14 cellular contexts compared by ENCODE assay signal in the genomic region with DNA sequence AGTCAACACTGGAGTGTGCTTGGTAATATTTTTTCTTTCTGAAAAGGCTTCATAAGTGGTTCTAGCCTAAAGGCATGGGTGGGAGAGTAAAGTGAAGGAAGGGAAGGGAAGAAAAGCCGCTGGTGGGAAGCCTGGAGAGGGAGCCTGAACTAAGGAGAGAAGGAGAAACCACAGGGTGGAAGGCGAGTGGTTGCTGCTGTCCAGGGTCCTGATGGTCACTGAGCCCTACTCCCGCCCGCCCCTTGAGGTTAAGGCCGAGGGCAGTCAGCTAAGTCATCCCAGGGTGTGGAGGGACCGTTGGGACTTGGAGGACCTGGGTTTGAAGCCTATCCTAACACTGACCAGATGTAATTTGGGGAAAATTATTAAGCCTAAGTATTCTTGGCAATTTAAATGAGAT.
DNase-seq lines count a peak whose midpoint lies in the region; ATAC-seq, FAIRE-seq and TF ChIP-seq lines count a peak whose summit lies in the region.
"Had no signal": no experiment of that assay in that cellular context is flagged by ENCODE, and none has a peak within 500 bp of the region (broad histone marks: within the 10 kb centered on the region; RNA-seq: fewer than 3 reads in every experiment).

No MANE protein-coding gene starts in this region.

- WGBS in GM12878 (ENCODE audit: insufficient coverage, insufficient replicate concordance, low lambda C conversion rate, missing lambda C conversion rate) = 6% methylated on average over 6 of the region's 6 CpGs

- no peak overlapping the region for H3K27ac ChIP-seq in GM12878 (ENCODE audit: control insufficient read depth, insufficient read depth)
- H3K27ac ChIP-seq: foreskin keratinocyte, PC-9 had no signal

- TF ChIP-seq CTCF in GM12878 (IDR thresholded peaks at IDR 0.05 in 2 of 3, conservative IDR thresholded peaks at IDR 0.05 in 1 of 3; ENCODE audit: control insufficient read depth in 2 of 3, extremely low read depth in 1 of 3, insufficient read depth in 1 of 3, low read depth in 3 of 3, low read length in 3 of 3) = no peak
- TF ChIP-seq CTCF in neural crest cell (conservative IDR thresholded peaks at IDR 0.05) = no peak

- TF ChIP-seq POLR2A in GM12878 (IDR thresholded peaks at IDR 0.05; ENCODE audit: low read depth, low read length) = no peak

- intact Hi-C loops in GM12878 (cut with micrococcal nuclease; ENCODE audit: unreplicated experiment) = no loop called here

- H3K4me3 ChIP-seq in GM12878 = no peak overlapping the region
- H3K4me3 ChIP-seq: PC-9 had no signal

- no peaks in the 10 kb centered on the region for H3K9me3 ChIP-seq in GM12878 (replicated peaks; ENCODE audit: control insufficient read depth, insufficient read depth, low read length)

- H3K36me3 Mint-ChIP-seq in neural crest cell (ENCODE audit: low read depth) = no peaks in the 10 kb centered on the region
- H3K36me3 Mint-ChIP-seq: naive thymus-derived CD8-positive, alpha-beta T cell had no signal

- no peak for TF ChIP-seq RAD21 in GM12878 (IDR thresholded peaks at IDR 0.05; ENCODE audit: insufficient read depth, low read depth, low read length)

- CTCF ChIA-PET in GM12878 (lab: Yijun Ruan, JAX) = interaction anchor here (1.1 kb wide), 1 partner anchor 9 kb away, joined by 4 read pairs; no protein-coding TSS in a partner anchor

- H3K4me2 ChIP-seq in GM12878 (ENCODE audit: control insufficient read depth, insufficient read depth) = no peak overlapping the region
- H3K4me2 ChIP-seq: PC-9 had no signal

- no peak overlapping the region for H2AFZ ChIP-seq in GM12878 (ENCODE audit: control insufficient read depth, low read depth, low read length)
- H2AFZ ChIP-seq: PC-9 had no signal

- DNase-seq in ELF-1 (ENCODE audit: low read depth, low spot score) = peak; percentile 77
- DNase-seq in LoVo (ENCODE audit: low spot score) = peak; percentile 15
- no peak for DNase-seq in GM12878 (ENCODE audit: low read depth, low spot score)
- peak; percentile 67 for DNase-seq in neural crest cell (ENCODE audit: low read depth, low spot score)
- no peak for DNase-seq in DMS114 treated with DMSO at 0.1 percent for 48 hours (lab: John Stamatoyannopoulos, UW; ENCODE audit: unreplicated experiment)
- no peak for DNase-seq in SHP77 treated with DMSO at 0.1 percent for 48 hours (lab: John Stamatoyannopoulos, UW)
- no peak for DNase-seq in NOMO-1 treated with DMSO at 0.1 percent for 48 hours (lab: John Stamatoyannopoulos, UW; ENCODE audit: unreplicated experiment)
- DNase-seq: foreskin keratinocyte; Karpas-422; kidney glomerular epithelial cell; naive thymus-derived CD8-positive, alpha-beta T cell; T1000 had no signal

- no peak overlapping the region for H3K27ac Mint-ChIP-seq in neural crest cell (ENCODE audit: unreplicated experiment)

- no TSS peak for BruUV-seq in GM12878 (replicated peaks; lab: Mats Ljungman, UMichigan)

- POLR2A ChIA-PET in GM12878 (lab: Charles Lee) = no interaction called here

- H3K27me3 Mint-ChIP-seq in neural crest cell (ENCODE audit: low read depth) = peaks cover 61% of the 10 kb centered on the region

- no peak for TF ChIP-seq EP300 in GM12878 (IDR thresholded peaks at IDR 0.05; ENCODE audit: borderline replicate concordance in 1 of 2, control insufficient read depth in 1 of 2, low read depth in 2 of 2, low read length in 2 of 2)

- no peaks in the 10 kb centered on the region for H3K9me3 Mint-ChIP-seq in neural crest cell

- SMC1A ChIA-PET in GM12878 (lab: Charles Lee; ENCODE audit: uncharacterized antibody, unreplicated experiment) = no interaction called here

- no peak overlapping the region for H3K4me3 Mint-ChIP-seq in neural crest cell
- H3K4me3 Mint-ChIP-seq: naive thymus-derived CD8-positive, alpha-beta T cell had no signal

- no peaks in the 10 kb centered on the region for H3K4me1 ChIP-seq in GM12878 (ENCODE audit: control insufficient read depth, insufficient read depth, low read length)
- H3K4me1 ChIP-seq: foreskin keratinocyte had no signal

- no peak overlapping the region for H3K9ac ChIP-seq in GM12878 (ENCODE audit: control insufficient read depth, insufficient read depth, low read length)

- no peaks in the 10 kb centered on the region for H3K79me2 ChIP-seq in GM12878 (ENCODE audit: control insufficient read depth, insufficient read depth, low read length)

- FAIRE-seq in GM12878 (lab: Jason Lieb, UNC) = no peak

- ATAC-seq in GM12878 (no peak), HG02973 (IDR thresholded peaks at IDR 0.05; ENCODE audit: unreplicated experiment) (no peak)
- ATAC-seq: foreskin keratinocyte; naive thymus-derived CD8-positive, alpha-beta T cell had no signal

- in situ Hi-C loops in GM12878 (cut with MboI) = no loop called here

- H3K4me1 Mint-ChIP-seq in neural crest cell = peaks cover 2% of the 10 kb centered on the region

- no peaks in the 10 kb centered on the region for H4K20me1 ChIP-seq in GM12878 (ENCODE audit: control insufficient read depth, insufficient read depth)

- H3K36me3 ChIP-seq in GM12878 (ENCODE audit: control insufficient read depth in 2 of 2, insufficient read depth in 2 of 2, low read length in 1 of 2) = no peaks in the 10 kb centered on the region

- H3K27me3 ChIP-seq in GM12878 (replicated peaks in 1 of 2; ENCODE audit: control insufficient read depth in 2 of 2, insufficient read depth in 2 of 2, low read length in 1 of 2) = no peaks in the 10 kb centered on the region
- H3K27me3 ChIP-seq: foreskin keratinocyte had no signal

- RAD21 ChIA-PET in GM12878 (lab: Charles Lee; ENCODE audit: unreplicated experiment) = no interaction called here

TF ChIP-seq in GM12878, 131 proteins besides CTCF, POLR2A, EP300 and RAD21:
- TF ChIP-seq, protein P1, sequence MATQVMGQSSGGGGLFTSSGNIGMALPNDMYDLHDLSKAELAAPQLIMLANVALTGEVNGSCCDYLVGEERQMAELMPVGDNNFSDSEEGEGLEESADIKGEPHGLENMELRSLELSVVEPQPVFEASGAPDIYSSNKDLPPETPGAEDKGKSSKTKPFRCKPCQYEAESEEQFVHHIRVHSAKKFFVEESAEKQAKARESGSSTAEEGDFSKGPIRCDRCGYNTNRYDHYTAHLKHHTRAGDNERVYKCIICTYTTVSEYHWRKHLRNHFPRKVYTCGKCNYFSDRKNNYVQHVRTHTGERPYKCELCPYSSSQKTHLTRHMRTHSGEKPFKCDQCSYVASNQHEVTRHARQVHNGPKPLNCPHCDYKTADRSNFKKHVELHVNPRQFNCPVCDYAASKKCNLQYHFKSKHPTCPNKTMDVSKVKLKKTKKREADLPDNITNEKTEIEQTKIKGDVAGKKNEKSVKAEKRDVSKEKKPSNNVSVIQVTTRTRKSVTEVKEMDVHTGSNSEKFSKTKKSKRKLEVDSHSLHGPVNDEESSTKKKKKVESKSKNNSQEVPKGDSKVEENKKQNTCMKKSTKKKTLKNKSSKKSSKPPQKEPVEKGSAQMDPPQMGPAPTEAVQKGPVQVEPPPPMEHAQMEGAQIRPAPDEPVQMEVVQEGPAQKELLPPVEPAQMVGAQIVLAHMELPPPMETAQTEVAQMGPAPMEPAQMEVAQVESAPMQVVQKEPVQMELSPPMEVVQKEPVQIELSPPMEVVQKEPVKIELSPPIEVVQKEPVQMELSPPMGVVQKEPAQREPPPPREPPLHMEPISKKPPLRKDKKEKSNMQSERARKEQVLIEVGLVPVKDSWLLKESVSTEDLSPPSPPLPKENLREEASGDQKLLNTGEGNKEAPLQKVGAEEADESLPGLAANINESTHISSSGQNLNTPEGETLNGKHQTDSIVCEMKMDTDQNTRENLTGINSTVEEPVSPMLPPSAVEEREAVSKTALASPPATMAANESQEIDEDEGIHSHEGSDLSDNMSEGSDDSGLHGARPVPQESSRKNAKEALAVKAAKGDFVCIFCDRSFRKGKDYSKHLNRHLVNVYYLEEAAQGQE (IDR thresholded peaks at IDR 0.05; ENCODE audit: low read depth, low read length) = peak; percentile 89
- TF ChIP-seq, protein P2, sequence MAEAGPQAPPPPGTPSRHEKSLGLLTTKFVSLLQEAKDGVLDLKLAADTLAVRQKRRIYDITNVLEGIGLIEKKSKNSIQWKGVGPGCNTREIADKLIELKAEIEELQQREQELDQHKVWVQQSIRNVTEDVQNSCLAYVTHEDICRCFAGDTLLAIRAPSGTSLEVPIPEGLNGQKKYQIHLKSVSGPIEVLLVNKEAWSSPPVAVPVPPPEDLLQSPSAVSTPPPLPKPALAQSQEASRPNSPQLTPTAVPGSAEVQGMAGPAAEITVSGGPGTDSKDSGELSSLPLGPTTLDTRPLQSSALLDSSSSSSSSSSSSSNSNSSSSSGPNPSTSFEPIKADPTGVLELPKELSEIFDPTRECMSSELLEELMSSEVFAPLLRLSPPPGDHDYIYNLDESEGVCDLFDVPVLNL (IDR thresholded peaks at IDR 0.05; ENCODE audit: low read depth, low read length) = no peak

Comparison
In these comparisons a context has a peak if more than half of its experiments do, and no peak if none do; other contexts are left out.
1. DNase-seq: peak in ELF-1 (single experiment), LoVo (single experiment) and neural crest cell (single experiment); none in GM12878 (single experiment), DMS114 treated with DMSO at 0.1 percent for 48 hours (single experiment), SHP77 treated with DMSO at 0.1 percent for 48 hours (single experiment) and NOMO-1 treated with DMSO at 0.1 percent for 48 hours (single experiment).